20 cellular contexts compared by ENCODE assay signal in the genomic region with DNA sequence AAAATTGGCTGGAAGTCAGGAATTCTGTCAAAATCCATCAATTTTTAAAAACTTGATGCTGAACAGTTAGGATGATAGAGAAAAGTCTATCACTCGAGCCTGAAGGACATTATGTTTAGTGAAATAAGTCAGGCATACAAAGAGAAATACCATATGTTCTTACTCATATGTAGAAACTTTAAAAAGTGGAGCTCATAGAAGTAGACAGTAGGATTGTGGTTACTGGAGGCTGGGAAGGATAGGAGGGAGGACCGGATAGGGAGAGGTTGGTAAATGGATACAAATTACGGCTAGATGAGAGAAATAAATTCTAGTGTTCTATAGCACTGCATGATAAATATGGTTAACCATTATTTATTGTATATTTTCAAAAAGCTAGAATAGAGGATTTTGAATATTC.
"Had no signal": no experiment of that assay in that cellular context is flagged by ENCODE, and none has a peak within 500 bp of the region (broad histone marks: within the 10 kb centered on the region; RNA-seq: fewer than 3 reads in every experiment).

No MANE protein-coding gene starts in this region.

- DNase-seq: dermis blood vessel endothelial cell; dorsolateral prefrontal cortex; effector CD4-positive, alpha-beta T cell; effector memory CD4-positive, alpha-beta T cell; foreskin keratinocyte; glutamatergic neuron; head of caudate nucleus; heart right ventricle; hippocampal formation; left cardiac atrium; left lung; left ventricle myocardium superior; lower lobe of right lung; mesenchymal stem cell; mucosa of descending colon; naive B cell; naive thymus-derived CD8-positive, alpha-beta T cell had no signal

- H3K27ac ChIP-seq: coronary artery, dorsolateral prefrontal cortex, esophagus muscularis mucosa, foreskin keratinocyte, gastroesophageal sphincter, heart right ventricle, left lung, lower lobe of right lung had no signal

- H3K27me3 ChIP-seq: esophagus muscularis mucosa, foreskin keratinocyte, gastroesophageal sphincter, heart right ventricle, left lung had no signal

- H3K4me3 ChIP-seq: coronary artery, dorsolateral prefrontal cortex, esophagus muscularis mucosa, gastroesophageal sphincter, heart right ventricle, left lung, lower lobe of right lung, mucosa of descending colon had no signal

- H3K9me3 ChIP-seq: esophagus muscularis mucosa, gastroesophageal sphincter, heart right ventricle, left lung, lower lobe of right lung, mucosa of descending colon had no signal

- H3K4me1 ChIP-seq: esophagus muscularis mucosa, foreskin keratinocyte, gastroesophageal sphincter, heart right ventricle, left lung, lower lobe of right lung had no signal

- H3K36me3 ChIP-seq: esophagus muscularis mucosa, gastroesophageal sphincter, heart right ventricle, left lung, lower lobe of right lung had no signal

- ATAC-seq: foreskin keratinocyte; gastroesophageal sphincter; heart right ventricle; left cardiac atrium; left lung; left ventricle myocardium superior; lower lobe of right lung; mucosa of descending colon; naive thymus-derived CD8-positive, alpha-beta T cell had no signal
